ENCODE assay signal across 8 cellular contexts in genomic region chr1:116498789-116499628, GRCh38.
DNase-seq lines count a peak whose midpoint lies in the region; ATAC-seq, FAIRE-seq and TF ChIP-seq lines count a peak whose summit lies in the region.

No MANE protein-coding gene starts in this region.

- intact Hi-C loops in A673 (cut with micrococcal nuclease; ENCODE audit: unreplicated experiment) (loop anchor here (1.0 to 5.0 kb wide), 3 partner anchors 360 to 892 kb away; no protein-coding TSS in a partner anchor), tibial artery (cut with DNase I; ENCODE audit: low total_unique reads) (no loop called here)

- peak; percentile 32 for FAIRE-seq in H1 (lab: Jason Lieb, UNC)

- H2BK120ac ChIP-seq in H1 (replicated peaks; ENCODE audit: low read depth, low read length) (no peak overlapping the region), mesenchymal stem cell (ENCODE audit: low read depth, low read length) (no peak overlapping the region)

- H3K4ac ChIP-seq in H1 (replicated peaks; ENCODE audit: insufficient read length, low read depth, low read length) = no peak overlapping the region
- peak overlapping the region in 1 of 2 experiments; percentile 60 for H3K4ac ChIP-seq in mesenchymal stem cell (ENCODE audit: low read depth in 1 of 2, low read length in 2 of 2)

- H3K4me3 ChIP-seq in A673 (ENCODE audit: low read depth, low read length, poor library complexity, severe bottlenecking) (no peak overlapping the region), GM12875 (ENCODE audit: low read depth, low read length) (no peak overlapping the region), H1 (ENCODE audit: extremely low read depth in 1 of 4, insufficient read depth in 2 of 4, low read depth in 3 of 4, low read length in 4 of 4) (no peak overlapping the region), mesenchymal stem cell (ENCODE audit: insufficient read depth in 1 of 2, low read depth in 1 of 2, low read length in 2 of 2) (no peak overlapping the region), tibial artery (no peak overlapping the region)

- H3K36me3 ChIP-seq in A673 (ENCODE audit: insufficient read depth, low read length, poor library complexity, severe bottlenecking) = no peaks in the 10 kb centered on the region
- no peaks in the 10 kb centered on the region for H3K36me3 ChIP-seq in H1 (ENCODE audit: control insufficient read depth in 2 of 4, insufficient read depth in 4 of 4, low read length in 3 of 4)
- H3K36me3 ChIP-seq in mesenchymal stem cell (ENCODE audit: control insufficient read depth in 1 of 2, insufficient read depth in 2 of 2, low read depth in 1 of 2, low read length in 2 of 2) = no peaks in the 10 kb centered on the region
- no peaks in the 10 kb centered on the region for H3K36me3 ChIP-seq in tibial artery

- H3K9ac ChIP-seq in H1 (replicated peaks in 1 of 4; ENCODE audit: extremely low read depth in 1 of 4, low read depth in 3 of 4, low read length in 3 of 4) = no peak overlapping the region
- peak overlapping the region; percentile 40 for H3K9ac ChIP-seq in mesenchymal stem cell (ENCODE audit: low read length)

- H3K23ac ChIP-seq in H1 (ENCODE audit: insufficient read length) (no peak overlapping the region), mesenchymal stem cell (ENCODE audit: low read length in 2 of 2) (no peak overlapping the region)

- H2BK12ac ChIP-seq in H1 (ENCODE audit: low read depth, low read length) (no peak overlapping the region), mesenchymal stem cell (ENCODE audit: low read length in 2 of 2) (no peak overlapping the region)

- 56% methylated on average over 9 of the region's 13 CpGs; no CpG with 5 or more reads in 1 of the 2 experiments for WGBS in H1 (ENCODE audit: extremely low coverage in 1 of 2, insufficient coverage in 1 of 2, insufficient read length in 1 of 2, insufficient replicate concordance in 2 of 2, low coverage in 1 of 2, low lambda C conversion rate in 2 of 2, missing lambda C conversion rate in 1 of 2), 2 experiments
- 65% methylated on average over 12 of the region's 13 CpGs for WGBS in mesenchymal stem cell

- peak; percentile 97 for TF ChIP-seq RAD21 in H1 (IDR thresholded peaks at IDR 0.05 in 1 of 2, conservative IDR thresholded peaks at IDR 0.05 in 1 of 2; ENCODE audit: low read depth in 2 of 2, low read length in 2 of 2)

- no peaks in the 10 kb centered on the region for H3K79me1 ChIP-seq in H1 (ENCODE audit: low read depth, low read length)
- no peaks in the 10 kb centered on the region for H3K79me1 ChIP-seq in mesenchymal stem cell (replicated peaks; ENCODE audit: low read length, poor library complexity, severe bottlenecking)

- H3K27me3 ChIP-seq in A673 (replicated peaks; ENCODE audit: insufficient read depth, low read depth, low read length, poor library complexity) = no peaks in the 10 kb centered on the region
- no peaks in the 10 kb centered on the region for H3K27me3 ChIP-seq in H1 (replicated peaks in 1 of 4; ENCODE audit: control insufficient read depth in 3 of 4, extremely low read depth in 1 of 4, insufficient read depth in 3 of 4, low read length in 3 of 4)
- no peaks in the 10 kb centered on the region for H3K27me3 ChIP-seq in mesenchymal stem cell (ENCODE audit: control insufficient read depth in 1 of 2, insufficient read depth in 1 of 2, low read length in 2 of 2)
- no peaks in the 10 kb centered on the region for H3K27me3 ChIP-seq in tibial artery

- TSS peak; percentile 69 for BruUV-seq in A673 (replicated peaks; lab: Mats Ljungman, UMichigan)

- H4K5ac ChIP-seq in H1 (ENCODE audit: insufficient read length, low read depth, low read length) = no peak overlapping the region

- H3K18ac ChIP-seq in H1 (ENCODE audit: extremely low read depth, low read length) (no peak overlapping the region; the same call in 1 of the 2 replicates), mesenchymal stem cell (ENCODE audit: low read depth in 1 of 2, low read length in 2 of 2) (peak overlapping the region in 1 of 2 experiments; percentile 82)

- H2AK5ac ChIP-seq in H1 (ENCODE audit: low read depth, low read length) = no peak overlapping the region
- peak overlapping the region; percentile 23 for H2AK5ac ChIP-seq in mesenchymal stem cell (ENCODE audit: low read length, severe bottlenecking)

- peak; percentile 91 for DNase-seq in A673 (ENCODE audit: low spot score)
- DNase-seq in NCI-H345 (lab: John Stamatoyannopoulos, UW) = peak; percentile 72
- DNase-seq in activated CD4-positive, alpha-beta T cell treated with anti-CD3 and anti-CD28 coated beads for 48 hours = peak; percentile 57
- peak; percentile 34 to 77 for DNase-seq in H1 (ENCODE audit: low read depth in 1 of 2, low spot score in 2 of 2)
- DNase-seq in mesenchymal stem cell = peak; percentile 77
- DNase-seq in tibial artery = no peak

- H4K91ac ChIP-seq in H1 (replicated peaks; ENCODE audit: insufficient read length, low read length) (no peak overlapping the region), mesenchymal stem cell (ENCODE audit: low read length) (no peak overlapping the region)

- no peak overlapping the region for H4K8ac ChIP-seq in H1 (ENCODE audit: extremely low read depth, insufficient read depth, low read length)
- H4K8ac ChIP-seq in mesenchymal stem cell (ENCODE audit: low read length) = peak overlapping the region; percentile 67

- peak overlapping the region; percentile 75 for H3K27ac ChIP-seq in A673 (ENCODE audit: low read depth, low read length, poor library complexity, severe bottlenecking)
- no peak overlapping the region for H3K27ac ChIP-seq in H1 (ENCODE audit: low read depth, low read length)
- no peak overlapping the region for H3K27ac ChIP-seq in mesenchymal stem cell (ENCODE audit: low read length, poor library complexity, severe bottlenecking)
- no peak overlapping the region for H3K27ac ChIP-seq in tibial artery

- H3K9me3 ChIP-seq in A673 (ENCODE audit: low read depth, low read length, poor library complexity, severe bottlenecking) (no peaks in the 10 kb centered on the region), H1 (ENCODE audit: insufficient read depth in 2 of 2, low read depth in 1 of 2, low read length in 1 of 2) (no peaks in the 10 kb centered on the region), mesenchymal stem cell (ENCODE audit: control insufficient read depth, low read length) (no peaks in the 10 kb centered on the region), tibial artery (no peaks in the 10 kb centered on the region)

- H2BK20ac ChIP-seq in H1 (ENCODE audit: low read length) = no peak overlapping the region

- H3K4me2 ChIP-seq in H1 (ENCODE audit: insufficient read depth in 1 of 2, low read depth in 2 of 2, low read length in 2 of 2) = no peak overlapping the region
- H3K4me2 ChIP-seq in mesenchymal stem cell (ENCODE audit: low read length, poor library complexity, severe bottlenecking) = no peak overlapping the region

- TF ChIP-seq EP300 in H1 (IDR thresholded peaks at IDR 0.05; ENCODE audit: borderline replicate concordance in 1 of 2, low read depth in 2 of 2, low read length in 2 of 2) = no peak

- H3K56ac ChIP-seq in H1 (replicated peaks; ENCODE audit: insufficient read length, low read depth, low read length) = no peak overlapping the region

- H2AFZ ChIP-seq in H1 (ENCODE audit: low read length) (peak overlapping the region; percentile 98), mesenchymal stem cell (ENCODE audit: low read depth, low read length) (peak overlapping the region; percentile 81)

- TF ChIP-seq CTCF in A673 (conservative IDR thresholded peaks at IDR 0.05; ENCODE audit: low read depth, low read length) (peak; percentile 89), GM12875 (IDR thresholded peaks at IDR 0.05; ENCODE audit: borderline replicate concordance, insufficient read depth, low read depth, low read length) (peak; percentile 66), H1 (IDR thresholded peaks at IDR 0.05; ENCODE audit: control extremely low read depth in 1 of 3, insufficient read depth in 1 of 3, low read depth in 1 of 3, low read length in 3 of 3) (peak; percentile 33 to 81 (median 78)), tibial artery (IDR thresholded peaks at IDR 0.05) (peak; percentile 62 to 76)

- H3K23me2 ChIP-seq in H1 (ENCODE audit: low read depth, low read length) = no peaks in the 10 kb centered on the region

- POLR2A ChIA-PET in A673 (lab: Charles Lee; ENCODE audit: low non-redundant PET) = interaction anchor here (0.6 kb wide), 1 partner anchor 376 kb away, joined by 7 read pairs; no protein-coding TSS in a partner anchor
- POLR2A ChIA-PET in H1 (lab: Charles Lee; ENCODE audit: partially characterized antibody) = interaction anchor here (0.7 to 0.9 kb wide), 2 partner anchors 14 to 360 kb away, joined by 3 read pairs; no protein-coding TSS in a partner anchor

- peak; percentile 76 for ATAC-seq in HG03342 (IDR thresholded peaks at IDR 0.05; ENCODE audit: unreplicated experiment)

- peak overlapping the region; percentile 31; the same call in 1 of the 2 replicates for H2BK15ac ChIP-seq in H1 (ENCODE audit: low read length)
- no peak overlapping the region for H2BK15ac ChIP-seq in mesenchymal stem cell (ENCODE audit: low read depth, poor library complexity, severe bottlenecking)

- CTCF ChIA-PET in A673 (lab: Charles Lee) = interaction anchor here (0.6 to 2.2 kb wide), 11 partner anchors 14 to 891 kb away, joined by 3 to 57 read pairs (median 4); no protein-coding TSS in a partner anchor
- CTCF ChIA-PET in H1 (lab: Charles Lee; ENCODE audit: partially characterized antibody) = interaction anchor here (0.6 to 7.2 kb wide), 43 partner anchors 10 to 479 kb away, joined by 3 to 116 read pairs (median 4); no protein-coding TSS in a partner anchor

- no peaks in the 10 kb centered on the region for H3K79me2 ChIP-seq in H1 (ENCODE audit: control insufficient read depth in 1 of 2, insufficient read depth in 2 of 2, low read length in 2 of 2)

- H3K4me1 ChIP-seq in A673 (ENCODE audit: insufficient read depth, low read length, poor library complexity, severe bottlenecking) (peaks cover 38% of the 10 kb centered on the region), H1 (replicated peaks in 1 of 4; ENCODE audit: control insufficient read depth in 3 of 4, insufficient read depth in 4 of 4, low read length in 3 of 4) (no peaks in the 10 kb centered on the region; a peak in 1 of 7 replicates), mesenchymal stem cell (ENCODE audit: control insufficient read depth, insufficient read depth, low read depth, low read length) (peaks cover 11% of the 10 kb centered on the region), tibial artery (peaks cover 0 to 2% (median 0%) of the 10 kb centered on the region in 4 donors)

- TF ChIP-seq POLR2A in H1 (IDR thresholded peaks at IDR 0.05; ENCODE audit: control extremely low read depth in 1 of 2, low read depth in 2 of 2, low read length in 2 of 2) = no peak

- H3K14ac ChIP-seq in H1 (ENCODE audit: insufficient read length) (no peak overlapping the region), mesenchymal stem cell (ENCODE audit: low read length in 2 of 2) (no peak overlapping the region)

- H2BK5ac ChIP-seq in H1 (ENCODE audit: low read depth, low read length) (no peak overlapping the region), mesenchymal stem cell (ENCODE audit: low read depth, low read length, poor library complexity, severe bottlenecking) (no peak overlapping the region)

- H4K20me1 ChIP-seq in H1 (replicated peaks in 1 of 2; ENCODE audit: control insufficient read depth in 1 of 2, insufficient read depth in 2 of 2, low read length in 2 of 2) = no peaks in the 10 kb centered on the region

TF ChIP-seq in H1, 55 proteins besides CTCF, POLR2A, EP300 and RAD21 (continues in another document):
- TF ChIP-seq CREB1 (IDR thresholded peaks at IDR 0.05) (0 out of 2 replicates have a peak, but pooled peaks have one; percentile 12), ZNF274 (IDR thresholded peaks at IDR 0.05; ENCODE audit: borderline replicate concordance, extremely low read depth, low read length) (no peak)

Comparison
In these comparisons a context has a peak if more than half of its experiments do, and no peak if none do; other contexts are left out.
1. DNase-seq: peak in A673 (single experiment), NCI-H345 (single experiment), activated CD4-positive, alpha-beta T cell treated with anti-CD3 and anti-CD28 coated beads for 48 hours (single experiment), H1 (2 of 2) and mesenchymal stem cell (single experiment); none in tibial artery (0 of 2).
2. Peak in every context shown above with its lines, with median percentiles within 50 percentile points of each other: CTCF ChIP-seq.